In the genomic region with DNA sequence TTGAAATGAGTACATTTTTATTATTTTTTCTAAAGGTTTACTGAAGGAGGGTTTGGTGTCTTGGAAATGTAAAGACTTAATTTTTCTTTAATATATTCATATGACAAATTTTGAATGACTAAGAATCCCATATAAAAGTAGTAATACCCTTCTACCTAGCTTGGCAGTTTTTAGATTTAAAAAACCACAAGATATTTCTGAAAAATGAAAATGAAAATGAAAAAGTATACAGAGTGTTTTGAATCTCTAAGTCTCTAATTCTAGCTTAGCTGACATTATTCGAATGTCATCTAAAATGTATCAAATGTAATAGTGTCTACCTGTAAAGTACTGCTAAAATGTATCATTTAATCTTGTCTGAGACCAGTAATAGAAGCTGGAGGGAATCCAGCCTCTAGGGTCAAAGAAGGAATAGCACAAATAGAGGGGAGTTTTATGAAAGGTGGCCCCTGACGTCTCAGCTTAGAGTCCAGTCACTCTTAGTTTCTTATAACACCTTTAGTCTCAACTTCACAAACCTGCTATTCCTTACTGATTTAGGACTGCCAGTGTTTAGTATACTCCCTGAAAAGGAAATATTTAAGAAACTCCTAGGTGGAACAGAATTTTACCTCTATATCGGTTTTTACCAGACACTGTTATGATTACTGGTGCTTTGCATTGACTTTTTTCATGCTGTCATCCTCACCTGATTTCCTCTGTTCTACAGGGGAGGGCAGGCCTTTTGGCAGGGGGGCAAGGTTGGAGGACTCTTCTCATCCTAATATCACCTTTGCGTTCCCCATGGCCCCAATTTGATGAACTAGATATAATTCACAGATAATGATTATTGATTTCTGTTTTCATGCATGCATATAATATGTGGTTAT, we compare ENCODE assay signal across 11 cellular contexts. TPM values are rescaled to one million over a fixed set of nuclear protein-coding genes. Genes with fewer than 3 reads are reported as not detected.
DNase-seq lines count a peak whose midpoint lies in the region; ATAC-seq and TF ChIP-seq lines count a peak whose summit lies in the region.
"Had no signal": no experiment of that assay in that cellular context is flagged by ENCODE, and none has a peak within 500 bp of the region (broad histone marks: within the 10 kb centered on the region; RNA-seq: fewer than 3 reads in every experiment).

No MANE protein-coding gene starts in this region.

- in situ Hi-C loops in gastrocnemius medialis (cut with MboI; ENCODE audit: low sequenced_read_pairs in 4 of 4): no loop called here

- CTCF ChIA-PET in Calu3 (lab: Charles Lee): no interaction called here

- H3K27ac Mint-ChIP-seq in activated T-cell treated with anti-CD3 and anti-CD28 coated beads, Interleukin-2, amount 50 U/mL, for 72 hours: peak overlapping the region; percentile 92
- H3K27ac Mint-ChIP-seq in stimulated activated effector memory CD8-positive, alpha-beta T cell treated with anti-CD3 and anti-CD28 coated beads, Interleukin-12 subunit alpha, Interleukin-12 subunit beta, amount 100 ng/mL, for 72 hours: peak overlapping the region; percentile 60
- no peak overlapping the region for H3K27ac Mint-ChIP-seq in Calu3 (ENCODE audit: unreplicated experiment)
- H3K27ac Mint-ChIP-seq: naive B cell had no signal

- H3K9me3 ChIP-seq in gastrocnemius medialis: no peaks in the 10 kb centered on the region

- H3K4me1 Mint-ChIP-seq in activated T-cell treated with anti-CD3 and anti-CD28 coated beads, Interleukin-2, amount 50 U/mL, for 72 hours (ENCODE audit: low read depth): peaks cover 20% of the 10 kb centered on the region
- H3K4me1 Mint-ChIP-seq in stimulated activated effector memory CD8-positive, alpha-beta T cell treated with anti-CD3 and anti-CD28 coated beads, Interleukin-12 subunit alpha, Interleukin-12 subunit beta, amount 100 ng/mL, for 72 hours: peaks cover 8% of the 10 kb centered on the region
- H3K4me1 Mint-ChIP-seq in Calu3 (ENCODE audit: low read depth, unreplicated experiment): no peaks in the 10 kb centered on the region

- H3K4me3 Mint-ChIP-seq in activated T-cell treated with anti-CD3 and anti-CD28 coated beads, Interleukin-2, amount 50 U/mL, for 72 hours: peak overlapping the region; percentile 61 to 82
- peak overlapping the region; percentile 45 for H3K4me3 Mint-ChIP-seq in stimulated activated effector memory CD8-positive, alpha-beta T cell treated with anti-CD3 and anti-CD28 coated beads, Interleukin-12 subunit alpha, Interleukin-12 subunit beta, amount 100 ng/mL, for 72 hours
- H3K4me3 Mint-ChIP-seq in Calu3 (ENCODE audit: low read depth, unreplicated experiment): no peak overlapping the region

- H3K9me3 Mint-ChIP-seq in activated T-cell treated with anti-CD3 and anti-CD28 coated beads, Interleukin-2, amount 50 U/mL, for 72 hours: no peaks in the 10 kb centered on the region
- H3K9me3 Mint-ChIP-seq in stimulated activated effector memory CD8-positive, alpha-beta T cell treated with anti-CD3 and anti-CD28 coated beads, Interleukin-12 subunit alpha, Interleukin-12 subunit beta, amount 100 ng/mL, for 72 hours: no peaks in the 10 kb centered on the region
- H3K9me3 Mint-ChIP-seq in Calu3 (ENCODE audit: low read depth, unreplicated experiment): no peaks in the 10 kb centered on the region

- no peak overlapping the region for H3K4me3 ChIP-seq in gastrocnemius medialis
- H3K4me3 ChIP-seq: dorsolateral prefrontal cortex had no signal

- intact Hi-C loops in Calu3 (cut with micrococcal nuclease; ENCODE audit: unreplicated experiment): no loop called here
- intact Hi-C loops in gastrocnemius medialis (cut with DNase I; ENCODE audit: low total_unique reads): no loop called here

- DNase-seq in activated T-cell treated with anti-CD3 and anti-CD28 coated beads, Interleukin-2, amount 50 U/mL, for 72 hours: no peak
- no peak for DNase-seq in activated T-cell treated with anti-CD3 and anti-CD28 coated beads for 4 hours
- no peak for DNase-seq in stimulated activated effector memory CD8-positive, alpha-beta T cell treated with anti-CD3 and anti-CD28 coated beads, Interleukin-12 subunit alpha, Interleukin-12 subunit beta, amount 100 ng/mL, for 72 hours (ENCODE audit: low spot score in 2 of 2)
- DNase-seq in Calu3: no peak
- no peak for DNase-seq in stimulated activated CD4-positive, alpha-beta T cell treated with anti-CD3 and anti-CD28 coated beads, Interleukin-1b, Interleukin-23, amount 100 ng/mL, for 48 hours
- DNase-seq in gastrocnemius medialis: no peak
- DNase-seq: dorsolateral prefrontal cortex, naive B cell, NCI-H2029 treated with DMSO at 0.1 percent for 48 hours had no signal

- no peaks in the 10 kb centered on the region for H3K36me3 ChIP-seq in gastrocnemius medialis

- peak; percentile 53 to 60 for ATAC-seq in activated T-cell treated with anti-CD3 and anti-CD28 coated beads, Interleukin-2, amount 50 U/mL, for 72 hours (replicated peaks in 1 of 2)
- ATAC-seq in GM21723 (IDR thresholded peaks at IDR 0.05; ENCODE audit: unreplicated experiment) (peak; percentile 92), HG03280 (IDR thresholded peaks at IDR 0.05; ENCODE audit: unreplicated experiment) (peak; percentile 73), gastrocnemius medialis (no peak)
- peak; percentile 80 for ATAC-seq in stimulated activated effector memory CD8-positive, alpha-beta T cell treated with anti-CD3 and anti-CD28 coated beads, Interleukin-12 subunit alpha, Interleukin-12 subunit beta, amount 100 ng/mL, for 72 hours

- BruUV-seq in Calu3 (replicated peaks; lab: Mats Ljungman, UMichigan): no TSS peak

- no peak for TF ChIP-seq POLR2A in gastrocnemius medialis (IDR thresholded peaks at IDR 0.05)

- peaks cover 0 to 3% (median 0%) of the 10 kb centered on the region in 3 donors for H3K27me3 ChIP-seq in gastrocnemius medialis
- H3K27me3 ChIP-seq: dorsolateral prefrontal cortex had no signal

- peaks cover 15% of the 10 kb centered on the region for H3K27me3 Mint-ChIP-seq in activated T-cell treated with anti-CD3 and anti-CD28 coated beads, Interleukin-2, amount 50 U/mL, for 72 hours (ENCODE audit: low read depth)
- H3K27me3 Mint-ChIP-seq in Calu3 (ENCODE audit: unreplicated experiment): no peaks in the 10 kb centered on the region

- no peak overlapping the region for H3K27ac ChIP-seq in gastrocnemius medialis
- H3K27ac ChIP-seq: dorsolateral prefrontal cortex had no signal

- H3K36me3 Mint-ChIP-seq in activated T-cell treated with anti-CD3 and anti-CD28 coated beads, Interleukin-2, amount 50 U/mL, for 72 hours (ENCODE audit: insufficient read depth in 2 of 2): peaks cover 0 to 3% of the 10 kb centered on the region in 2 donors
- no peaks in the 10 kb centered on the region for H3K36me3 Mint-ChIP-seq in stimulated activated effector memory CD8-positive, alpha-beta T cell treated with anti-CD3 and anti-CD28 coated beads, Interleukin-12 subunit alpha, Interleukin-12 subunit beta, amount 100 ng/mL, for 72 hours
- no peaks in the 10 kb centered on the region for H3K36me3 Mint-ChIP-seq in Calu3 (ENCODE audit: insufficient read depth, unreplicated experiment)
- H3K36me3 Mint-ChIP-seq: naive B cell had no signal

- TF ChIP-seq CTCF in Calu3 (IDR thresholded peaks at IDR 0.05; ENCODE audit: unreplicated experiment) (no peak), gastrocnemius medialis (IDR thresholded peaks at IDR 0.05 in 4 of 5, conservative IDR thresholded peaks at IDR 0.05 in 1 of 5) (no peak)

- H3K4me1 ChIP-seq in gastrocnemius medialis: no peaks in the 10 kb centered on the region

RNA-seq across cellular contexts. Expression of a gene that starts 16.2 kb away (rescaled TPM):
- total RNA-seq in activated T-cell treated with anti-CD3 and anti-CD28 coated beads, Interleukin-2, amount 50 U/mL, for 72 hours: 10 to 100 TPM; 15.7 to 17.9 TPM
- 3.4 and 4.1 TPM in 2 replicates for total RNA-seq in Calu3 (2022)
- 1 to 10 TPM in 1 of 4 donors, under 1 TPM in 1, not detected in 2; 0.51 to 1.3 TPM for total RNA-seq in gastrocnemius medialis

Comparison
In these comparisons a context has a peak if more than half of its experiments do, and no peak if none do; other contexts are left out.
1. ATAC-seq: peak in activated T-cell treated with anti-CD3 and anti-CD28 coated beads, Interleukin-2, amount 50 U/mL, for 72 hours (2 of 2), GM21723 (single experiment), HG03280 (single experiment) and stimulated activated effector memory CD8-positive, alpha-beta T cell treated with anti-CD3 and anti-CD28 coated beads, Interleukin-12 subunit alpha, Interleukin-12 subunit beta, amount 100 ng/mL, for 72 hours (single experiment); none in gastrocnemius medialis (0 of 2).